Comparison of ENCODE assay signal across 10 cellular contexts in the genomic region with DNA sequence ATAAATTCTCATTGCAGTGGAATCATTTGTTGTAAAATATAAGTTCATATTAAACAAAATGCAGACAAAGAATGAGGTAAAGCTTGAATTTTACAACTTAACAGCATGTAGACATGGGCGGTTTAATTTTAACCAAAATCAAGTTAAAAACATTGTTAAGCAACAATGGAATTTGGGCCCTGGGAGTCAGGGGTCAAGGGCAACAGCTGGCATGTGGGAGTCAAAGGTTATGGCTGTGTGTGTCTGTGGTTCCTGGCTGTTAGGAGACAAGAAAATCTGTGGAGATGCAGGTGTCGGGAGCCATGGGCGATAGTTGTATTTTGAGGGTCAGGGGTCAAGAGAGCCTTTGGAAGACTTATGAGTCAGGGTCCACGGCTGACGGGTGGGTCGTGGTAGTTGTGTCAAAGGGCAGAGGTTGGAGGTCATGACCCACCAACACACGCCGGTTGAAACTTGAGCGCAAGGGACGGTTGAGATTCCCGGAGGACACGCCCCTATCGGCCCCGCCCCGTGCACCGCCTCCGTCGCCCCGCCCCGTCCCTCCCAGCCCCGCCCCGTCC. TPM values are rescaled to one million over a fixed set of nuclear protein-coding genes. Genes with fewer than 3 reads are reported as not detected.
A peak's percentile ranks its signal among the peaks of the same experiment; 100 is the strongest.
DNase-seq lines count a peak whose midpoint lies in the region; ATAC-seq, FAIRE-seq and TF ChIP-seq lines count a peak whose summit lies in the region.
"Had no signal": no experiment of that assay in that cellular context is flagged by ENCODE, and none has a peak within 500 bp of the region (broad histone marks: within the 10 kb centered on the region; RNA-seq: fewer than 3 reads in every experiment).

No MANE protein-coding gene starts in this region.

- H3K4me3 ChIP-seq in heart right ventricle: peak overlapping the region in 9 of 10 donors; percentile 64 to 80 (median 71)
- peak overlapping the region in 43 of 59 donors; percentile 39 to 70 (median 60) for H3K4me3 ChIP-seq in dorsolateral prefrontal cortex
- H3K4me3 ChIP-seq in urinary bladder (ENCODE audit: low read depth, low read length): peak overlapping the region; percentile 75
- no peak overlapping the region for H3K4me3 ChIP-seq in HAP-1

- peaks cover 26 to 29% of the 10 kb centered on the region in 2 donors for H3K36me3 Mint-ChIP-seq in naive B cell

- DNase-seq in heart right ventricle (no peak), cardiac septum (ENCODE audit: low spot score) (no peak), dorsolateral prefrontal cortex (no peak), naive B cell (no peak), HTR-8/SVneo (ENCODE audit: insufficient read length, low spot score) (no peak), HAP-1 (ENCODE audit: low spot score in 2 of 2) (no peak), CD1c-positive myeloid dendritic cell (ENCODE audit: extremely low spot score) (no peak)
- DNase-seq: stimulated activated CD4-positive, alpha-beta T cell treated with anti-CD3 and anti-CD28 coated beads, Interleukin-4, amount 100 ng/mL, for 24 hours had no signal

- in situ Hi-C loops in HAP-1 (cut with MboI; ENCODE audit: low sequenced_read_pairs): no loop called here

- no peak for ATAC-seq in heart right ventricle
- ATAC-seq in naive B cell (ENCODE audit: low read depth in 2 of 2): no peak

- H3K4me3 Mint-ChIP-seq in naive B cell: peak overlapping the region in 5 of 8 donors; percentile 19 to 84 (median 36)

- no peak for TF ChIP-seq CTCF in heart right ventricle (IDR thresholded peaks at IDR 0.05)
- TF ChIP-seq CTCF in dorsolateral prefrontal cortex (IDR thresholded peaks at IDR 0.05 in 54 of 56, conservative IDR thresholded peaks at IDR 0.05 in 2 of 56; ENCODE audit: low read depth in 1 of 56, partially characterized antibody in 56 of 56): no peak

- peaks cover 0 to 17% (median 6%) of the 10 kb centered on the region in 9 donors for H3K4me1 ChIP-seq in heart right ventricle
- no peaks in the 10 kb centered on the region for H3K4me1 ChIP-seq in urinary bladder (ENCODE audit: insufficient read depth)
- no peaks in the 10 kb centered on the region for H3K4me1 ChIP-seq in HAP-1

- H3K27me3 ChIP-seq in heart right ventricle (peaks cover 0 to 28% (median 0%) of the 10 kb centered on the region in 7 donors), dorsolateral prefrontal cortex (peaks cover 0 to 36% (median 11%) of the 10 kb centered on the region in 45 donors), HAP-1 (ENCODE audit: low read depth) (no peaks in the 10 kb centered on the region)

- H3K27ac ChIP-seq in heart right ventricle: no peak overlapping the region
- H3K27ac ChIP-seq in dorsolateral prefrontal cortex: no peak overlapping the region
- no peak overlapping the region for H3K27ac ChIP-seq in urinary bladder (ENCODE audit: low read depth)

- 22 to 24% methylated on average over 22 of the region's 22 CpGs for WGBS in heart right ventricle, 2 donors
- 18% methylated on average over 22 of the region's 22 CpGs for WGBS in urinary bladder

- intact Hi-C loops in heart right ventricle (cut with DNase I) (no loop called here), cardiac septum (cut with DNase I) (no loop called here), dorsolateral prefrontal cortex (cut with DNase I) (no loop called here)

- H3K9me3 ChIP-seq in heart right ventricle: peaks cover 0 to 26% (median 20%) of the 10 kb centered on the region in 11 donors
- H3K9me3 ChIP-seq in HAP-1: no peaks in the 10 kb centered on the region

- peaks cover 41 to 51% (median 47%) of the 10 kb centered on the region in 3 donors for H3K27me3 Mint-ChIP-seq in naive B cell

- H3K36me3 ChIP-seq in heart right ventricle: no peaks in the 10 kb centered on the region
- H3K36me3 ChIP-seq in urinary bladder (ENCODE audit: insufficient read depth): no peaks in the 10 kb centered on the region
- no peaks in the 10 kb centered on the region for H3K36me3 ChIP-seq in HAP-1 (replicated peaks)

- peaks cover 18 to 57% (median 32%) of the 10 kb centered on the region in 7 donors for H3K9me3 Mint-ChIP-seq in naive B cell

- H3K27ac Mint-ChIP-seq in naive B cell: no peak overlapping the region

- FAIRE-seq in HTR-8/SVneo (lab: Jason Lieb, UNC): no peak
- FAIRE-seq: endometrium had no signal

- peaks cover 5 to 7% (median 5%) of the 10 kb centered on the region in 3 donors for H3K4me1 Mint-ChIP-seq in naive B cell

RNA-seq across cellular contexts. Expression of a gene that starts 0.4 kb away (rescaled TPM):
- total RNA-seq in heart right ventricle (10 to 100 TPM in 1 of 10 donors, 1 to 10 TPM in 9; 4.2 to 12.9 (median 6.3) TPM), cardiac septum (9.9 TPM), dorsolateral prefrontal cortex (10 to 100 TPM in 115 of 120 experiments, 1 to 10 TPM in 5; 5.5 to 32.3 (median 15.7) TPM), urinary bladder (96.5 TPM)
- polyA plus RNA-seq in heart right ventricle (under 1 TPM; 0.55 to 0.88 TPM), naive B cell (ENCODE audit: low read depth in 6 of 6) (not detected), urinary bladder (2.4 TPM)
